ENCODE assay signal across 13 cellular contexts in genomic region chr9:93125331-93125894, GRCh38. TPM values are rescaled to one million over a fixed set of nuclear protein-coding genes. Genes with fewer than 3 reads are reported as not detected.
DNase-seq lines count a peak whose midpoint lies in the region; ATAC-seq and TF ChIP-seq lines count a peak whose summit lies in the region.
"Had no signal": no experiment of that assay in that cellular context is flagged by ENCODE, and none has a peak within 500 bp of the region (broad histone marks: within the 10 kb centered on the region; RNA-seq: fewer than 3 reads in every experiment).

No MANE protein-coding gene starts in this region.

- peaks cover 35% of the 10 kb centered on the region for H3K36me3 Mint-ChIP-seq in activated T-helper 1 cell treated with anti-CD3 and anti-CD28 coated beads, Interleukin-12 subunit alpha, Interleukin-12 subunit beta, Interleukin-2, Interleukin-4 antibody, amounts not matched to agents 30 ng/mL and 10 ng/mL and 1 ng/mL, durations not matched to agents 14 hours and 24 hours and 36 hours (ENCODE audit: low read depth)
- no peaks in the 10 kb centered on the region for H3K36me3 Mint-ChIP-seq in natural killer cell

- ATAC-seq in left ventricle myocardium superior = no peak
- ATAC-seq in natural killer cell = no peak
- no peak for ATAC-seq in SK-N-SH treated with all-trans-retinoic acid at 6 μM for 48 hours
- ATAC-seq in GM19324 (IDR thresholded peaks at IDR 0.05; ENCODE audit: low FRiP score, unreplicated experiment) = no peak
- ATAC-seq: GM12878 had no signal

- no peak for TF ChIP-seq CTCF in natural killer cell (IDR thresholded peaks at IDR 0.05)

- intact Hi-C loops in cardiac septum (cut with DNase I) = loop anchor here (10.0 kb wide), 1 partner anchor 329 kb away; the partner anchor contains the start of genes FAM120A and FAM120AOS
- intact Hi-C loops in left ventricle myocardium superior (cut with micrococcal nuclease) = no loop called here
- intact Hi-C loops in activated T-helper 1 cell treated with anti-CD3 and anti-CD28 coated beads, Interleukin-12 subunit alpha, Interleukin-12 subunit beta, Interleukin-2, Interleukin-4 antibody, amounts not matched to agents 30 ng/mL and 10 ng/mL and 1 ng/mL, durations not matched to agents 14 hours and 24 hours and 36 hours (cut with micrococcal nuclease) = no loop called here
- intact Hi-C loops in natural killer cell (cut with micrococcal nuclease) = no loop called here

- no peak overlapping the region for H3K4me3 Mint-ChIP-seq in activated T-helper 1 cell treated with anti-CD3 and anti-CD28 coated beads, Interleukin-12 subunit alpha, Interleukin-12 subunit beta, Interleukin-2, Interleukin-4 antibody, amounts not matched to agents 30 ng/mL and 10 ng/mL and 1 ng/mL, durations not matched to agents 14 hours and 24 hours and 36 hours
- peak overlapping the region; percentile 78 for H3K4me3 Mint-ChIP-seq in natural killer cell

- H3K27me3 Mint-ChIP-seq in activated T-helper 1 cell treated with anti-CD3 and anti-CD28 coated beads, Interleukin-12 subunit alpha, Interleukin-12 subunit beta, Interleukin-2, Interleukin-4 antibody, amounts not matched to agents 30 ng/mL and 10 ng/mL and 1 ng/mL, durations not matched to agents 14 hours and 24 hours and 36 hours (ENCODE audit: insufficient read depth) = no peaks in the 10 kb centered on the region
- H3K27me3 Mint-ChIP-seq in natural killer cell (ENCODE audit: low read depth in 2 of 2) = no peaks in the 10 kb centered on the region

- H3K4me1 Mint-ChIP-seq in activated T-helper 1 cell treated with anti-CD3 and anti-CD28 coated beads, Interleukin-12 subunit alpha, Interleukin-12 subunit beta, Interleukin-2, Interleukin-4 antibody, amounts not matched to agents 30 ng/mL and 10 ng/mL and 1 ng/mL, durations not matched to agents 14 hours and 24 hours and 36 hours (ENCODE audit: low read depth) = peaks cover 33% of the 10 kb centered on the region
- peaks cover 22 to 42% of the 10 kb centered on the region in 2 donors for H3K4me1 Mint-ChIP-seq in natural killer cell

- H3K27ac Mint-ChIP-seq in activated T-helper 1 cell treated with anti-CD3 and anti-CD28 coated beads, Interleukin-12 subunit alpha, Interleukin-12 subunit beta, Interleukin-2, Interleukin-4 antibody, amounts not matched to agents 30 ng/mL and 10 ng/mL and 1 ng/mL, durations not matched to agents 14 hours and 24 hours and 36 hours = peak overlapping the region; percentile 68
- peak overlapping the region; percentile 85 to 90 for H3K27ac Mint-ChIP-seq in natural killer cell

- DNase-seq in cardiac septum (ENCODE audit: low spot score) (peak; percentile 24), left ventricle myocardium superior (no peak), natural killer cell (no peak), DMS114 treated with DMSO at 0.1 percent for 48 hours (lab: John Stamatoyannopoulos, UW; ENCODE audit: unreplicated experiment) (no peak)
- no peak for DNase-seq in activated T-helper 1 cell treated with anti-CD3 and anti-CD28 coated beads, Interleukin-12 subunit alpha, Interleukin-12 subunit beta, Interleukin-2, Interleukin-4 antibody, amounts not matched to agents 30 ng/mL and 10 ng/mL and 1 ng/mL, durations not matched to agents 14 hours and 24 hours and 36 hours (ENCODE audit: low spot score)
- DNase-seq in stimulated activated naive CD4-positive, alpha-beta T cell (lab: John Stamatoyannopoulos, UW) = no peak
- DNase-seq: AML-193, nucleus accumbens had no signal

- no peaks in the 10 kb centered on the region for H3K9me3 Mint-ChIP-seq in activated T-helper 1 cell treated with anti-CD3 and anti-CD28 coated beads, Interleukin-12 subunit alpha, Interleukin-12 subunit beta, Interleukin-2, Interleukin-4 antibody, amounts not matched to agents 30 ng/mL and 10 ng/mL and 1 ng/mL, durations not matched to agents 14 hours and 24 hours and 36 hours
- H3K9me3 Mint-ChIP-seq in natural killer cell = no peaks in the 10 kb centered on the region

TF ChIP-seq in SK-N-SH treated with all-trans-retinoic acid at 6 μM for 48 hours, 23 proteins besides CTCF, POLR2A, EP300 and RAD21:
- TF ChIP-seq TOX (CRISPR knock-in tag; IDR thresholded peaks at IDR 0.05; ENCODE audit: borderline replicate concordance) (no peak), ISL1 (CRISPR knock-in tag; IDR thresholded peaks at IDR 0.05) (no peak), CREB5 (CRISPR knock-in tag; IDR thresholded peaks at IDR 0.05; ENCODE audit: low read depth) (no peak), ZFP3 (CRISPR knock-in tag; IDR thresholded peaks at IDR 0.05) (no peak), ESRRG (CRISPR knock-in tag; IDR thresholded peaks at IDR 0.05) (no peak), SNAI2 (CRISPR knock-in tag; IDR thresholded peaks at IDR 0.05) (no peak), TSHZ2 (CRISPR knock-in tag; IDR thresholded peaks at IDR 0.05) (no peak)

RNA-seq across cellular contexts. Expression of gene NINJ1, which starts 8.6 kb away (rescaled TPM):
- total RNA-seq in cardiac septum (46.4 TPM), left ventricle myocardium superior (46.8 TPM), natural killer cell (100 to 1,000 TPM in 1 of 3 donors, 10 to 100 TPM in 2; 87.3 to 121 (median 93.8) TPM)
- 94.2 and 95.3 TPM in 2 replicates for total RNA-seq in activated T-helper 1 cell treated with anti-CD3 and anti-CD28 coated beads, Interleukin-12 subunit alpha, Interleukin-12 subunit beta, Interleukin-2, Interleukin-4 antibody, amounts not matched to agents 30 ng/mL and 10 ng/mL and 1 ng/mL, durations not matched to agents 14 hours and 24 hours and 36 hours

RNA-seq across cellular contexts. Expression of gene CARD19, which starts 29.4 kb away (rescaled TPM):
- total RNA-seq in cardiac septum (45.1 TPM), left ventricle myocardium superior (22.4 TPM), natural killer cell (10 to 100 TPM; 30.7 to 49.1 (median 42.6) TPM)
- 40.5 and 41.7 TPM in 2 replicates for total RNA-seq in activated T-helper 1 cell treated with anti-CD3 and anti-CD28 coated beads, Interleukin-12 subunit alpha, Interleukin-12 subunit beta, Interleukin-2, Interleukin-4 antibody, amounts not matched to agents 30 ng/mL and 10 ng/mL and 1 ng/mL, durations not matched to agents 14 hours and 24 hours and 36 hours

RNA-seq across cellular contexts. Expression of gene WNK2, which starts 58.5 kb away (rescaled TPM):
- total RNA-seq in cardiac septum = 123 TPM
- total RNA-seq in left ventricle myocardium superior = 250 TPM
- 2.2 and 3.0 TPM in 2 replicates for total RNA-seq in activated T-helper 1 cell treated with anti-CD3 and anti-CD28 coated beads, Interleukin-12 subunit alpha, Interleukin-12 subunit beta, Interleukin-2, Interleukin-4 antibody, amounts not matched to agents 30 ng/mL and 10 ng/mL and 1 ng/mL, durations not matched to agents 14 hours and 24 hours and 36 hours
- under 1 TPM in 1 of 3 donors, not detected in 2; 0.25 TPM for total RNA-seq in natural killer cell
- total RNA-seq: HT1080, lung microvascular endothelial cell had no signal

Comparison
In these comparisons a context has a peak if more than half of its experiments do, and no peak if none do; other contexts are left out.
1. RNA of gene WNK2, which starts 58.5 kb away (total RNA-seq): 250 TPM in left ventricle myocardium superior (single experiment) and 123 TPM in cardiac septum (single experiment); 2.2 to 3.0 TPM in activated T-helper 1 cell treated with anti-CD3 and anti-CD28 coated beads, Interleukin-12 subunit alpha, Interleukin-12 subunit beta, Interleukin-2, Interleukin-4 antibody, amounts not matched to agents 30 ng/mL and 10 ng/mL and 1 ng/mL, durations not matched to agents 14 hours and 24 hours and 36 hours and 0.25 TPM in natural killer cell; every median in the first group is over 10 times any median in the second.